In the genomic region with DNA sequence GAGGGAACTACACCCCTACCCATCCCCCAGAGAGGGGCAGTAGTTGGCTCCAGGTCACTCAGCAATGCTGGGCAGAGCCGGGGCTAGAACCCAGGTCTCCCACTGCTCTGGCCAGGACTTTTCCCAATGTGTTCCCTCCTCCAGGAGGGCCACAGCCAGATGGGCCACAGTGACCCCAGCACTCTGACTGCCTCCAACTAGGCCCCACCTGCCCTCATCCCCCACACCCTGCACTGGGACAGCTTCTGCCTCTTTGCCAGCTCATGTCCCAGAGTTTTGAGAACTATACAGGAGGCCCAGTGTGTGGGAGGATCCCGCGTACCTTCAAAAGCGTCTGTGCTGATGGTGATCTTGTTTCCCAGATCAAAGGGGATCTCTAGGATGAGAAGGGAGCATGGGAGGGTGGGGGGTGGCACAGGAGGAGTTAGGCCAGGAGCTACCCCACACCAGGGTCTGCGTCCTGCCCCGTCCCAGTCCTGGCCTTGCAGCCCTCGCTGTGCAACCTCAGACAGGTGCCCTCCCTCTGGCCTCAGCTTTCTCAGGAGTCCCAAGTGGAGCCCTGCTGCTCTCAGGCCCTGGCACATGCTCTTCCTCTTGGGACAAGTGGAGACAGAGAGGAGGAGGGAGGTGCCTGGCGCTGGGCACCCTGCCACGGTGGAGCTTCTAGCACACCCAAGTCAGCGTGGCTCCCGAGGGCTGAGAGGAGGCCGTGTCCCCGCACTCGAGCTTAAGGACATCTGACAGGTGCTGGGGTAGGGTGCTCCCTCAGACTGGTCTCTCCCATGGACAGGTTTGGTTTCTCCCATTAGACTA, we compare ENCODE assay signal across 33 cellular contexts. TPM values are rescaled to one million over a fixed set of nuclear protein-coding genes. Genes with fewer than 3 reads are reported as not detected.
DNase-seq lines count a peak whose midpoint lies in the region; ATAC-seq and TF ChIP-seq lines count a peak whose summit lies in the region.
"Had no signal": no experiment of that assay in that cellular context is flagged by ENCODE, and none has a peak within 500 bp of the region (broad histone marks: within the 10 kb centered on the region; RNA-seq: fewer than 3 reads in every experiment).

No MANE protein-coding gene starts in this region.

- H3K4me1 ChIP-seq in right cardiac atrium (ENCODE audit: control insufficient read depth, insufficient read depth, low read length), result no peaks in the 10 kb centered on the region
- H3K4me1 ChIP-seq in psoas muscle, result no peaks in the 10 kb centered on the region
- H3K4me1 ChIP-seq in mesenchymal stem cell (ENCODE audit: control insufficient read depth, insufficient read depth, low read depth, low read length), result no peaks in the 10 kb centered on the region
- H3K4me1 ChIP-seq: adrenal gland, BE2C, SJSA1 had no signal

- TF ChIP-seq CTCF in epithelial cell of esophagus (IDR thresholded peaks at IDR 0.05; ENCODE audit: insufficient read depth, low read depth, low read length, missing control alignments) (no peak), psoas muscle (IDR thresholded peaks at IDR 0.05) (no peak)

- no peak overlapping the region for H2BK15ac ChIP-seq in mesenchymal stem cell (ENCODE audit: low read depth, poor library complexity, severe bottlenecking)

- intact Hi-C loops in right cardiac atrium (cut with DNase I), result no loop called here
- intact Hi-C loops in psoas muscle (cut with DNase I), result no loop called here

- no peak overlapping the region for H4K8ac ChIP-seq in mesenchymal stem cell (ENCODE audit: low read length)

- H3K27ac ChIP-seq in right cardiac atrium (ENCODE audit: low read length), result peak overlapping the region; percentile 16
- peak overlapping the region; percentile 30 for H3K27ac ChIP-seq in psoas muscle
- H3K27ac ChIP-seq in mesenchymal stem cell (ENCODE audit: low read length, poor library complexity, severe bottlenecking), result no peak overlapping the region
- H3K27ac ChIP-seq: adrenal gland, body of pancreas, GM23248, hepatocyte, SJSA1 had no signal

- no peak overlapping the region for H2BK120ac ChIP-seq in mesenchymal stem cell (ENCODE audit: low read depth, low read length)

- H2AFZ ChIP-seq in mesenchymal stem cell (ENCODE audit: low read depth, low read length), result no peak overlapping the region
- H2AFZ ChIP-seq: GM23248, hepatocyte had no signal

- peak overlapping the region in 1 of 2 experiments; percentile 53 for H3K14ac ChIP-seq in mesenchymal stem cell (ENCODE audit: low read length in 2 of 2)

- no peak overlapping the region for H3K9ac ChIP-seq in mesenchymal stem cell (ENCODE audit: low read length)
- H3K9ac ChIP-seq: GM23248 had no signal

- no peak overlapping the region for H2AK5ac ChIP-seq in mesenchymal stem cell (ENCODE audit: low read length, severe bottlenecking)

- H3K4me2 ChIP-seq in mesenchymal stem cell (ENCODE audit: low read length, poor library complexity, severe bottlenecking), result no peak overlapping the region
- H3K4me2 ChIP-seq: hepatocyte had no signal

- no peaks in the 10 kb centered on the region for H3K27me3 ChIP-seq in right cardiac atrium (ENCODE audit: control insufficient read depth, insufficient read depth)
- H3K27me3 ChIP-seq in psoas muscle (ENCODE audit: insufficient read depth in 3 of 3, low read length in 2 of 3), result no peaks in the 10 kb centered on the region
- peaks cover 10 to 34% of the 10 kb centered on the region in 2 experiments for H3K27me3 ChIP-seq in mesenchymal stem cell (ENCODE audit: control insufficient read depth in 1 of 2, insufficient read depth in 1 of 2, low read length in 2 of 2)
- H3K27me3 ChIP-seq: adrenal gland, BE2C, body of pancreas, hepatocyte, SJSA1 had no signal

- WGBS in right cardiac atrium, result 67% methylated on average over 14 of the region's 14 CpGs
- 51 to 61% (median 52%) methylated on average over 14 of the region's 14 CpGs for WGBS in psoas muscle, 3 donors
- WGBS in mesenchymal stem cell, result 92% methylated on average over 14 of the region's 14 CpGs

- H3K79me1 ChIP-seq in mesenchymal stem cell (replicated peaks; ENCODE audit: low read length, poor library complexity, severe bottlenecking), result no peaks in the 10 kb centered on the region

- no peak overlapping the region for H3K18ac ChIP-seq in mesenchymal stem cell (ENCODE audit: low read depth in 1 of 2, low read length in 2 of 2)

- no peak overlapping the region for H3K23ac ChIP-seq in mesenchymal stem cell (ENCODE audit: low read length in 2 of 2)

- no peaks in the 10 kb centered on the region for H3K9me3 ChIP-seq in right cardiac atrium (ENCODE audit: control insufficient read depth, low read length)
- H3K9me3 ChIP-seq in psoas muscle, result no peaks in the 10 kb centered on the region
- H3K9me3 ChIP-seq in mesenchymal stem cell (ENCODE audit: control insufficient read depth, low read length), result no peaks in the 10 kb centered on the region
- H3K9me3 ChIP-seq: adrenal gland, BE2C, body of pancreas, SJSA1 had no signal

- peak; percentile 47 to 67 for ATAC-seq in right cardiac atrium
- peak; percentile 46 to 63 (median 56) for ATAC-seq in psoas muscle
- ATAC-seq in HG02763 (IDR thresholded peaks at IDR 0.05; ENCODE audit: unreplicated experiment), result no peak
- ATAC-seq: activated CD4-positive, alpha-beta T cell treated with anti-CD3 and anti-CD28 coated beads for 36 hours; activated CD8-positive, alpha-beta T cell treated with anti-CD3 and anti-CD28 coated beads, Interleukin-2, amount 10 ng/mL, durations not matched to agents 7 days and 5 days; activated T-helper 17 cell treated with anti-CD3 and anti-CD28 coated beads, Interleukin-2, amount 50 U/mL, for 72 hours; body of pancreas; K562; sciatic nerve had no signal

- DNase-seq in DMS79 treated with DMSO at 0.1 percent for 48 hours (lab: John Stamatoyannopoulos, UW) (peak; percentile 76), epithelial cell of esophagus (ENCODE audit: low read depth) (peak; percentile 32), right cardiac atrium (peak; percentile 52 to 86 (median 84)), psoas muscle (peak; percentile 58 to 82), mesenteric fat pad (ENCODE audit: low spot score) (no peak), mesenchymal stem cell (no peak), SHP77 (lab: John Stamatoyannopoulos, UW) (no peak)
- DNase-seq: activated CD4-positive, alpha-beta T cell treated with anti-CD3 and anti-CD28 coated beads for 36 hours; activated CD8-positive, alpha-beta T cell treated with anti-CD3 and anti-CD28 coated beads, Interleukin-2, amount 10 ng/mL, durations not matched to agents 7 days and 5 days; activated naive CD4-positive, alpha-beta T cell treated with anti-CD3 and anti-CD28 coated beads, Interleukin-2, amount 10 ng/mL, durations not matched to agents 7 days and 5 days; adrenal gland; BE2C; body of pancreas; cerebellar nuclear complex; DMS153; foreskin melanocyte; GM23248; NCI-H1092; NCI-H1694 treated with DMSO at 0.1 percent for 48 hours; NCI-H226; NCI-H82; stimulated activated CD4-positive, alpha-beta T cell treated with anti-CD3 and anti-CD28 coated beads, Interleukin-12 subunit alpha, Interleukin-12 subunit beta, amount 100 ng/mL, for 4 hours; stimulated activated CD4-positive, alpha-beta T cell treated with anti-CD3 and anti-CD28 coated beads, Interleukin-4, amount 100 ng/mL, for 1 hour; T-helper 9 cell; trophoblast cell had no signal

- no peak overlapping the region for H4K91ac ChIP-seq in mesenchymal stem cell (ENCODE audit: low read length)

- no peak overlapping the region for H2BK5ac ChIP-seq in mesenchymal stem cell (ENCODE audit: low read depth, low read length, poor library complexity, severe bottlenecking)

- H3K4me3 ChIP-seq in epithelial cell of esophagus (ENCODE audit: low read length) (no peak overlapping the region), right cardiac atrium (ENCODE audit: low read length) (no peak overlapping the region), psoas muscle (no peak overlapping the region), mesenchymal stem cell (ENCODE audit: insufficient read depth in 1 of 2, low read depth in 1 of 2, low read length in 2 of 2) (no peak overlapping the region)
- H3K4me3 ChIP-seq: adrenal gland, body of pancreas, GM23248, hepatocyte, K562, SJSA1 had no signal

- H3K36me3 ChIP-seq in psoas muscle (ENCODE audit: insufficient read depth in 1 of 2, low read depth in 1 of 2) (peaks cover 4 to 93% of the 10 kb centered on the region in 2 donors), mesenchymal stem cell (ENCODE audit: control insufficient read depth in 1 of 2, insufficient read depth in 2 of 2, low read depth in 1 of 2, low read length in 2 of 2) (no peaks in the 10 kb centered on the region)
- H3K36me3 ChIP-seq: adrenal gland, BE2C, SJSA1 had no signal

- no peak overlapping the region for H2BK12ac ChIP-seq in mesenchymal stem cell (ENCODE audit: low read length in 2 of 2)

- no peak overlapping the region for H3K4ac ChIP-seq in mesenchymal stem cell (ENCODE audit: low read depth in 1 of 2, low read length in 2 of 2)

RNA-seq across cellular contexts. Expression of a gene that starts 22.0 kb away (rescaled TPM):
- total RNA-seq in right cardiac atrium (100 to 1,000 TPM; 202 to 292 (median 241) TPM), psoas muscle (100 to 1,000 TPM; 130 to 505 (median 308) TPM), mesenteric fat pad (0.42 TPM)
- polyA plus RNA-seq in right cardiac atrium (258 TPM), psoas muscle (100 to 1,000 TPM in 2 of 3 donors, 10 to 100 TPM in 1; 86.7 to 152 (median 122) TPM)
- polyA plus RNA-seq in mesenchymal stem cell (2013, experiment 1 of 2), result not detected
- polyA plus RNA-seq in mesenchymal stem cell (2013, experiment 2 of 2), result not detected
- total RNA-seq: activated CD4-positive, alpha-beta T cell treated with anti-CD3 and anti-CD28 coated beads for 36 hours; activated CD8-positive, alpha-beta T cell treated with anti-CD3 and anti-CD28 coated beads, Interleukin-2, amount 10 ng/mL, durations not matched to agents 7 days and 5 days; activated T-helper 17 cell treated with anti-CD3 and anti-CD28 coated beads, Interleukin-2, amount 50 U/mL, for 72 hours; K562 had no signal

RNA-seq across cellular contexts. Expression of a gene that starts 53.0 kb away (rescaled TPM):
- total RNA-seq in right cardiac atrium, result under 1 TPM; 0.28 to 0.51 (median 0.30) TPM
- 0.29 TPM for polyA plus RNA-seq in right cardiac atrium
- total RNA-seq in psoas muscle, result under 1 TPM in 3 of 4 donors, not detected in 1; 0.08 to 0.19 (median 0.13) TPM
- polyA plus RNA-seq in psoas muscle, result under 1 TPM in 1 of 3 donors, not detected in 2; 0.26 TPM
- total RNA-seq in mesenteric fat pad, result not detected
- not detected for polyA plus RNA-seq in mesenchymal stem cell (2013, experiment 1 of 2)
- polyA plus RNA-seq in mesenchymal stem cell (2013, experiment 2 of 2), result not detected
- total RNA-seq: activated CD4-positive, alpha-beta T cell treated with anti-CD3 and anti-CD28 coated beads for 36 hours; activated CD8-positive, alpha-beta T cell treated with anti-CD3 and anti-CD28 coated beads, Interleukin-2, amount 10 ng/mL, durations not matched to agents 7 days and 5 days; activated T-helper 17 cell treated with anti-CD3 and anti-CD28 coated beads, Interleukin-2, amount 50 U/mL, for 72 hours; dermis microvascular lymphatic vessel endothelial cell; GM23248; K562; myocyte; sciatic nerve had no signal
- polyA plus RNA-seq: K562 had no signal

Comparison
In these comparisons a context has a peak if more than half of its experiments do, and no peak if none do; other contexts are left out.
1. DNase-seq: peak in DMS79 treated with DMSO at 0.1 percent for 48 hours (single experiment), epithelial cell of esophagus (single experiment), right cardiac atrium (3 of 3) and psoas muscle (2 of 2); none in mesenteric fat pad (single experiment), mesenchymal stem cell (single experiment) and SHP77 (0 of 2).
2. RNA of a gene that starts 22.0 kb away (total RNA-seq): 130 to 505 TPM in psoas muscle and 202 to 292 TPM in right cardiac atrium; 0.42 TPM in mesenteric fat pad (single experiment); every median in the first group is over 10 times any median in the second.